8 cellular contexts compared by ENCODE assay signal in the genomic region with DNA sequence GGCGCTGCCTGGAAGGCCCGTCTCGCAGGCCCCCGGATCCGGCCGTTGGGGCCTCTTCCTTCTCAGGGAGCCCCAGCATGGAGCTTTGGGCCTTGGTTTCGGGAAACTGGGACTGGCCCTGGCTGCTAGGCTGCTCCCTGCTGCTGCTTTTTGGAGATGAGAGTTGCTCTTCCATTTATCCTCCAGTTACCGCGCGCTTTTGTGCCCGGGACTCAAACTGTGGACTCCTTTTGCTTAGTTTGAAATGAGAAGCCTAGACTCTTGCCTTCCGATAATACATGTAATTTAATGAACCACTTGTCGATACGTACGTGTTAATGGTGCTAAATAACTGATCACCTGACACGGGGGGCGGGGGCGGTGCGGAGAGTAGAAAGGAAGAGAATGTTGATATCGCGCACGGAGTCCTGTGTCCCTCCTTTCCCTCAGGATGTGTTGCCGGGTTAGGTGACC. TPM values are rescaled to one million over a fixed set of nuclear protein-coding genes. Genes with fewer than 3 reads are reported as not detected.
DNase-seq lines count a peak whose midpoint lies in the region; ATAC-seq and TF ChIP-seq lines count a peak whose summit lies in the region.

No MANE protein-coding gene starts in this region.

- no peaks in the 10 kb centered on the region for H3K36me3 ChIP-seq in H7 (replicated peaks; ENCODE audit: control insufficient read depth, insufficient read depth, low read length)

- no peak for TF ChIP-seq CTCF in MCF 10A (IDR thresholded peaks at IDR 0.05; ENCODE audit: unreplicated experiment)

- H3K4me3 Mint-ChIP-seq in MCF 10A (ENCODE audit: unreplicated experiment), result peak overlapping the region; percentile 89

- peak overlapping the region; percentile 95 for H3K27ac Mint-ChIP-seq in MCF 10A (ENCODE audit: low read depth, unreplicated experiment)

- no peak for ATAC-seq in esophagus mucosa

- H3K9me3 Mint-ChIP-seq in MCF 10A (ENCODE audit: unreplicated experiment), result no peaks in the 10 kb centered on the region

- H3K4me1 Mint-ChIP-seq in MCF 10A (ENCODE audit: insufficient read depth, unreplicated experiment), result peaks cover 30% of the 10 kb centered on the region

- H3K36me3 Mint-ChIP-seq in MCF 10A (ENCODE audit: insufficient read depth, unreplicated experiment), result peaks cover 6% of the 10 kb centered on the region

- H3K27me3 Mint-ChIP-seq in MCF 10A (ENCODE audit: insufficient read depth, unreplicated experiment), result no peaks in the 10 kb centered on the region

- intact Hi-C loops in MCF 10A (cut with micrococcal nuclease), result loop anchor here (2.0 to 5.0 kb wide), 5 partner anchors 39 to 286 kb away; no protein-coding TSS in a partner anchor

- CTCF ChIA-PET in MCF 10A (lab: Yijun Ruan, JAX), result interaction anchor here (0.6 to 3.0 kb wide), 6 partner anchors 11 to 669 kb away, joined by 3 to 18 read pairs (median 4); no protein-coding TSS in a partner anchor

- peak; percentile 70 for DNase-seq in DMS53 (lab: John Stamatoyannopoulos, UW)
- peak; percentile 44 for DNase-seq in H7
- peak; percentile 63 for DNase-seq in NAMALWA (ENCODE audit: low spot score)
- peak; percentile 48 for DNase-seq in T-helper 22 cell (ENCODE audit: low read depth)
- peak; percentile 60 for DNase-seq in MCF 10A (ENCODE audit: unreplicated experiment)
- DNase-seq in inferior parietal cortex (ENCODE audit: extremely low spot score), result peak; percentile 44
- peak; percentile 17 to 59 for DNase-seq in stimulated activated CD4-positive, alpha-beta T cell treated with anti-CD3 and anti-CD28 coated beads, Interleukin-12 subunit alpha, Interleukin-12 subunit beta, amount 100 ng/mL, for 24 hours (ENCODE audit: low read depth in 2 of 2)

- POLR2A ChIA-PET in MCF 10A (lab: Yijun Ruan, JAX), result interaction anchor here (0.7 to 5.3 kb wide), 26 partner anchors 9 to 1901 kb away, joined by 3 to 51 read pairs (median 5); a partner anchor contains a TSS

- no TSS peak for BruUV-seq in MCF 10A (replicated peaks; lab: Mats Ljungman, UMichigan)

- peak overlapping the region; percentile 94 for H3K4me3 ChIP-seq in H7 (ENCODE audit: insufficient read depth, low read depth, low read length)

- H3K27me3 ChIP-seq in H7 (ENCODE audit: control insufficient read depth, insufficient read depth, low read length), result peaks cover 5% of the 10 kb centered on the region

RNA-seq across cellular contexts. Expression of a gene that starts 0.9 kb away (rescaled TPM):
- total RNA-seq in H7 (2014; rRNA removed; shearing (Covaris generic)), result 35.5 and 54.5 TPM in 2 replicates
- total RNA-seq in MCF 10A (2022), result 41.0 and 46.4 TPM in 2 replicates
- total RNA-seq in esophagus mucosa, result 19.5 TPM
